Comparison of ENCODE assay signal across 1 cellular context in genomic region chr11:69450857-69451220, GRCh38.
TF ChIP-seq lines count a peak whose summit lies in the region.

No MANE protein-coding gene starts in this region.

TF ChIP-seq in HepG2, 621 proteins besides CTCF, POLR2A, EP300 and RAD21:
- no peak for TF ChIP-seq ZMAT3 (CRISPR knock-in tag; conservative IDR thresholded peaks at IDR 0.05)
- no peak for TF ChIP-seq ZNF225 (CRISPR knock-in tag; IDR thresholded peaks at IDR 0.05)
- no peak for TF ChIP-seq ZBTB38 (CRISPR knock-in tag; IDR thresholded peaks at IDR 0.05)
- no peak for TF ChIP-seq KDM5A (IDR thresholded peaks at IDR 0.05; ENCODE audit: borderline replicate concordance, low read length)
- no peak for TF ChIP-seq ZNF776 (CRISPR knock-in tag; IDR thresholded peaks at IDR 0.05)
- no peak for TF ChIP-seq ZNF503 (CRISPR knock-in tag; IDR thresholded peaks at IDR 0.05)
- no peak for TF ChIP-seq MBD4 (IDR thresholded peaks at IDR 0.05; ENCODE audit: borderline replicate concordance, low read length)
- TF ChIP-seq ZNF569 (CRISPR knock-in tag; IDR thresholded peaks at IDR 0.05; ENCODE audit: borderline replicate concordance), result no peak
- TF ChIP-seq ZBTB2 (CRISPR knock-in tag; IDR thresholded peaks at IDR 0.05; ENCODE audit: low read depth), result no peak
